In the genomic region with DNA sequence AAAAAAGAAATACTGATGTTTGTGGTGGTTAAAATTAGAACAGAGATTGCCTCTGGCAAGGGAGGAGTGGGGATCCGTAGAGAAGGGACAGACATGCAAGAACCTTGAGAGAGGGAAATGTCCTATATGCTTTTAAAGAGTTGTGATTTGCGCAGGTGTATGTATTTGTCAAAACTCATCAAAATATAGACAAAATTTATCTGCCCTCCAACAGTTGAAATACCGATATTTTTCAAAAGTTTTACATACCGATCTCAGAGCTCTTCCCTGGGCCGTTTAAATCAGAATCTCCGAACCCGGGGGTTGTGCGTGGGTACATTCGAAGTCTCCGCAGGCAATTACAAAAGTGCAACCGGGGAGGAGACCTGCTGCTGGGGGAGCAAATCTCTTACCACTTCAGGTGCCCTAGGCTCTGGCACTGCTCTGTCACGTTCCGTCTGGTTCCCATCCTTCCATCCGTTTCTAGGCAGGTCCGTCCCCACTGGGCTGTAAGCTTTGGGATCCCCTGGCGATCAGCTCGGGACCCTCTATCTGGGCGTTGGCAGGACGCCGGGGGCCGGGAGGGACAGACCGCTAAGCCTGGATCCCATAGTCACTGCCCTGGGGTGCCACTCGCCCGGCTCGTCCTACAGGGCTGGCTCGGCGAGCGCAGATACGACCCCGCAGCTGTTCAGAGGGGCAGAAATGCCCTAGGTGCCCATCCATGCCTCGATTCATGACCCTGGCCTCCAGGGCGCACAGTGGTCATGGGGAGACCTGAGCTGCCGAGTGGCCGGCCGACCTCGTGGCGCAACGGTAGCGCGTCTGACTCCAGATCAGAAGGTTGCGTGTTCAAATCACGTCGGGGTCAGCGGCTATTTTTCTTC, we compare ENCODE assay signal across 8 cellular contexts. TPM values are rescaled to one million over a fixed set of nuclear protein-coding genes. Genes with fewer than 3 reads are reported as not detected.
A peak's percentile ranks its signal among the peaks of the same experiment; 100 is the strongest.
DNase-seq lines count a peak whose midpoint lies in the region; ATAC-seq and TF ChIP-seq lines count a peak whose summit lies in the region.

No MANE protein-coding gene starts in this region.

- DNase-seq in GF-D8 (lab: John Stamatoyannopoulos, UW) (peak; percentile 3), SK-N-DZ (ENCODE audit: low spot score) (peak; percentile 86), head of caudate nucleus (peak; percentile 81 to 97 (median 91)), osteocyte (ENCODE audit: extremely low spot score, unreplicated experiment) (peak; percentile 94), thoracic aorta (ENCODE audit: low spot score) (no peak)
- peak; percentile 69 for DNase-seq in Jurkat, Clone E6-1 (ENCODE audit: low read depth, low spot score)
- DNase-seq in activated naive CD4-positive, alpha-beta T cell treated with anti-CD3 and anti-CD28 coated beads for 36 hours, result peak; percentile 95

- peak overlapping the region; percentile 88 to 91 for H3K27ac ChIP-seq in thoracic aorta

- H3K4me3 Mint-ChIP-seq in activated naive CD4-positive, alpha-beta T cell treated with anti-CD3 and anti-CD28 coated beads for 36 hours, result no peak overlapping the region
- no peak overlapping the region for H3K4me3 Mint-ChIP-seq in osteocyte (ENCODE audit: unreplicated experiment)

- H3K9me3 Mint-ChIP-seq in activated naive CD4-positive, alpha-beta T cell treated with anti-CD3 and anti-CD28 coated beads for 36 hours, result no peaks in the 10 kb centered on the region
- H3K9me3 Mint-ChIP-seq in osteocyte (ENCODE audit: unreplicated experiment), result no peaks in the 10 kb centered on the region

- H3K4me1 Mint-ChIP-seq in activated naive CD4-positive, alpha-beta T cell treated with anti-CD3 and anti-CD28 coated beads for 36 hours (ENCODE audit: low read depth), result peaks cover 8% of the 10 kb centered on the region
- peaks cover 8% of the 10 kb centered on the region for H3K4me1 Mint-ChIP-seq in osteocyte (ENCODE audit: unreplicated experiment)

- CTCF ChIA-PET in activated naive CD4-positive, alpha-beta T cell treated with anti-CD3 and anti-CD28 coated beads for 36 hours (lab: Charles Lee), result interaction anchor here (0.8 to 2.4 kb wide), 3 partner anchors 9 to 67 kb away, joined by 3 to 7 read pairs (median 3); no protein-coding TSS in a partner anchor

- no peak for TF ChIP-seq CTCF in osteocyte (IDR thresholded peaks at IDR 0.05)
- TF ChIP-seq CTCF in thoracic aorta (IDR thresholded peaks at IDR 0.05), result no peak

- H3K4me1 ChIP-seq in thoracic aorta (ENCODE audit: control insufficient read depth in 1 of 2, low read depth in 2 of 2), result peaks cover 9 to 21% of the 10 kb centered on the region in 2 donors

- H3K27ac Mint-ChIP-seq in activated naive CD4-positive, alpha-beta T cell treated with anti-CD3 and anti-CD28 coated beads for 36 hours, result no peak overlapping the region
- no peak overlapping the region for H3K27ac Mint-ChIP-seq in osteocyte (ENCODE audit: unreplicated experiment)

- H3K27me3 ChIP-seq in thoracic aorta (replicated peaks; ENCODE audit: insufficient read depth), result no peaks in the 10 kb centered on the region

- H3K36me3 Mint-ChIP-seq in activated naive CD4-positive, alpha-beta T cell treated with anti-CD3 and anti-CD28 coated beads for 36 hours (ENCODE audit: low read depth), result no peaks in the 10 kb centered on the region
- H3K36me3 Mint-ChIP-seq in osteocyte (ENCODE audit: unreplicated experiment), result no peaks in the 10 kb centered on the region

- intact Hi-C loops in activated naive CD4-positive, alpha-beta T cell treated with anti-CD3 and anti-CD28 coated beads for 36 hours (cut with micrococcal nuclease), result loop anchor here (1.0 to 5.0 kb wide), 3 partner anchors 30 to 299 kb away; a partner anchor contains a TSS
- intact Hi-C loops in head of caudate nucleus (cut with DNase I), result loop anchor here (2.0 to 10.0 kb wide), 3 partner anchors 29 to 61 kb away; a partner anchor contains a TSS

- no peak for ATAC-seq in thoracic aorta (ENCODE audit: insufficient number of reproducible peaks, low FRiP score, low read depth)
- ATAC-seq in HG03045 (IDR thresholded peaks at IDR 0.05; ENCODE audit: unreplicated experiment), result no peak

- H3K4me3 ChIP-seq in Jurkat, Clone E6-1 (ENCODE audit: low read length), result peak overlapping the region; percentile 73
- H3K4me3 ChIP-seq in thoracic aorta, result peak overlapping the region; percentile 73

- no peaks in the 10 kb centered on the region for H3K36me3 ChIP-seq in thoracic aorta

- H3K27me3 Mint-ChIP-seq in activated naive CD4-positive, alpha-beta T cell treated with anti-CD3 and anti-CD28 coated beads for 36 hours (ENCODE audit: low read depth), result no peaks in the 10 kb centered on the region
- peaks cover 2% of the 10 kb centered on the region for H3K27me3 Mint-ChIP-seq in osteocyte (ENCODE audit: unreplicated experiment)

- H3K9me3 ChIP-seq in thoracic aorta, result no peaks in the 10 kb centered on the region

RNA-seq across cellular contexts. Expression of a gene that starts 4.2 kb away (rescaled TPM):
- 7.1 TPM for polyA plus RNA-seq in Jurkat, Clone E6-1 (2012; ENCODE audit: insufficient read depth, insufficient read length)
- polyA plus RNA-seq in SK-N-DZ (2014; cell fraction: cytosol; rRNA removed), result 7.7 and 9.6 TPM in 2 replicates
- 3.0 and 7.0 TPM in 2 replicates for polyA plus RNA-seq in SK-N-DZ (2014; cell fraction: nucleus; rRNA removed)
- total RNA-seq in activated naive CD4-positive, alpha-beta T cell treated with anti-CD3 and anti-CD28 coated beads for 36 hours, result 1 to 10 TPM; 4.0 to 4.3 TPM
- total RNA-seq in osteocyte (6.2 and 6.8 TPM in 2 replicates), thoracic aorta (10 to 100 TPM; 11.9 to 13.8 TPM)

RNA-seq across cellular contexts. Expression of a gene that starts 9.6 kb away (rescaled TPM):
- 16.5 TPM for polyA plus RNA-seq in Jurkat, Clone E6-1 (2012; ENCODE audit: insufficient read depth, insufficient read length)
- polyA plus RNA-seq in SK-N-DZ (2014; cell fraction: cytosol; rRNA removed), result 32.7 and 35.3 TPM in 2 replicates
- 42.2 and 44.9 TPM in 2 replicates for polyA plus RNA-seq in SK-N-DZ (2014; cell fraction: nucleus; rRNA removed)
- 10 to 100 TPM; 27.6 to 31.5 TPM for total RNA-seq in activated naive CD4-positive, alpha-beta T cell treated with anti-CD3 and anti-CD28 coated beads for 36 hours
- total RNA-seq in osteocyte, result 8.4 and 10.5 TPM in 2 replicates
- 10 to 100 TPM in 1 of 2 donors, 1 to 10 TPM in 1; 8.4 to 32.1 TPM for total RNA-seq in thoracic aorta

RNA-seq across cellular contexts. Expression of a gene that starts 23.1 kb away (rescaled TPM):
- polyA plus RNA-seq in Jurkat, Clone E6-1 (2012; ENCODE audit: insufficient read depth, insufficient read length), result 42.6 TPM
- 20.2 and 21.1 TPM in 2 replicates for polyA plus RNA-seq in SK-N-DZ (2014; cell fraction: cytosol; rRNA removed)
- 33.0 and 65.8 TPM in 2 replicates for polyA plus RNA-seq in SK-N-DZ (2014; cell fraction: nucleus; rRNA removed)
- 10 to 100 TPM; 33.3 to 35.8 TPM for total RNA-seq in activated naive CD4-positive, alpha-beta T cell treated with anti-CD3 and anti-CD28 coated beads for 36 hours
- total RNA-seq in osteocyte, result 57.2 and 70.0 TPM in 2 replicates
- 10 to 100 TPM; 36.0 to 50.3 TPM for total RNA-seq in thoracic aorta

RNA-seq across cellular contexts. Expression of a gene that starts 24.6 kb away (rescaled TPM):
- 216 TPM for polyA plus RNA-seq in Jurkat, Clone E6-1 (2012; ENCODE audit: insufficient read depth, insufficient read length)
- 408 and 427 TPM in 2 replicates for polyA plus RNA-seq in SK-N-DZ (2014; cell fraction: cytosol; rRNA removed)
- 463 and 597 TPM in 2 replicates for polyA plus RNA-seq in SK-N-DZ (2014; cell fraction: nucleus; rRNA removed)
- total RNA-seq in activated naive CD4-positive, alpha-beta T cell treated with anti-CD3 and anti-CD28 coated beads for 36 hours, result 100 to 1,000 TPM; 243 TPM
- total RNA-seq in osteocyte, result 13.3 and 15.7 TPM in 2 replicates
- 1 to 10 TPM in 1 of 2 donors, not detected in 1; 1.6 TPM for total RNA-seq in thoracic aorta

RNA-seq across cellular contexts. Expression of a gene that starts 33.6 kb away (rescaled TPM):
- 27.8 TPM for polyA plus RNA-seq in Jurkat, Clone E6-1 (2012; ENCODE audit: insufficient read depth, insufficient read length)
- 8.1 and 24.4 TPM in 2 replicates for polyA plus RNA-seq in SK-N-DZ (2014; cell fraction: cytosol; rRNA removed)
- polyA plus RNA-seq in SK-N-DZ (2014; cell fraction: nucleus; rRNA removed), result 10.2 and 34.8 TPM in 2 replicates
- 10 to 100 TPM; 62.2 to 73.3 TPM for total RNA-seq in activated naive CD4-positive, alpha-beta T cell treated with anti-CD3 and anti-CD28 coated beads for 36 hours
- 106 and 173 TPM in 2 replicates for total RNA-seq in osteocyte
- 100 to 1,000 TPM; 175 to 292 TPM for total RNA-seq in thoracic aorta
